ENCODE assay signal across 13 cellular contexts in the genomic region with DNA sequence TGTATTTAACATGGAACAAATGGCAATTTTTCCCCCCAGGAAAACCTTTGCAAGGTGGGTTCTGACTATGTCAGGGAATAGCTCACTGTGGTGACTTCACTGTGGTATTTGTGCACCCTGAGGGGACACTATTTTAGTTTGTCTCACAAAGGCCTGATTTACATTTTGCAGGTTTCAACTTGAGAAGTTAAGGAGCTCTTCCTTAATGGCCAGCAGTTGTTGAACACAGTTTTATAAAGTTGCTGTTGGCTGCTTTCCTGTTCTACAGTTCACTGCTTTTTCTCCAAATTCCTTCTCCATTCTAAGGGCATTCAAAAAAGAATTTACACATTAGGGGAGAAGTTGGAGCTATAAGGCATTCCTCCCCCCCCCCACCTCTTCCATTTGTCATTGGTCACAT. TPM values are rescaled to one million over a fixed set of nuclear protein-coding genes. Genes with fewer than 3 reads are reported as not detected.
A peak's percentile ranks its signal among the peaks of the same experiment; 100 is the strongest.
DNase-seq lines count a peak whose midpoint lies in the region; ATAC-seq, FAIRE-seq and TF ChIP-seq lines count a peak whose summit lies in the region.
"Had no signal": no experiment of that assay in that cellular context is flagged by ENCODE, and none has a peak within 500 bp of the region (broad histone marks: within the 10 kb centered on the region; RNA-seq: fewer than 3 reads in every experiment).

No MANE protein-coding gene starts in this region.

- H3K27ac ChIP-seq in ACC112 (ENCODE audit: low read depth, low read length) (peak overlapping the region; percentile 100), HEK293 (ENCODE audit: extremely low read depth, low read depth, low read length) (no peak overlapping the region), muscle layer of duodenum (ENCODE audit: low read length) (peak overlapping the region; percentile 4)

- H3K4me1 ChIP-seq in ACC112 (ENCODE audit: control insufficient read depth, insufficient read depth, low read length, unreplicated experiment) = peaks cover 61% of the 10 kb centered on the region
- peaks cover 30% of the 10 kb centered on the region for H3K4me1 ChIP-seq in HEK293 (ENCODE audit: control insufficient read depth, insufficient read depth, low read length)
- peaks cover 14 to 36% of the 10 kb centered on the region in 2 donors for H3K4me1 ChIP-seq in muscle layer of duodenum (ENCODE audit: control insufficient read depth in 1 of 2, insufficient read depth in 2 of 2, low read length in 2 of 2)

- H3K36me3 ChIP-seq in ACC112 (ENCODE audit: insufficient read depth, low read length) (peaks cover 24% of the 10 kb centered on the region), HEK293 (ENCODE audit: control insufficient read depth in 2 of 2, insufficient read depth in 1 of 2, low read length in 2 of 2) (peaks cover 0 to 4% of the 10 kb centered on the region in 2 experiments; a peak in 1 of 3 replicates), bronchial epithelial cell (ENCODE audit: control insufficient read depth, insufficient read depth, low read length) (no peaks in the 10 kb centered on the region), muscle layer of duodenum (ENCODE audit: control insufficient read depth in 1 of 2, insufficient read depth in 2 of 2, low read length in 2 of 2) (peaks cover 0 to under 1% of the 10 kb centered on the region in 2 donors)

- peak overlapping the region; percentile 96 for H3K4me3 ChIP-seq in ACC112 (ENCODE audit: low read depth, low read length)
- H3K4me3 ChIP-seq in HEK293 (ENCODE audit: low read depth, low read length) = no peak overlapping the region
- no peak overlapping the region for H3K4me3 ChIP-seq in bronchial epithelial cell (ENCODE audit: low read depth, low read length)
- H3K4me3 ChIP-seq in muscle layer of duodenum (ENCODE audit: low read depth in 1 of 2, low read length in 2 of 2) = peak overlapping the region; percentile 14 to 78

- H3K9me3 ChIP-seq in HEK293 (ENCODE audit: control insufficient read depth, insufficient read depth, low read depth, low read length) = no peaks in the 10 kb centered on the region
- H3K9me3 ChIP-seq in muscle layer of duodenum (ENCODE audit: control insufficient read depth in 1 of 2, low read length in 2 of 2) = no peaks in the 10 kb centered on the region

- no peaks in the 10 kb centered on the region for H3K9me3 Mint-ChIP-seq in activated naive CD4-positive, alpha-beta T cell treated with anti-CD3 and anti-CD28 coated beads, Interleukin-2, amount 50 U/mL, for 72 hours

- DNase-seq in bronchial epithelial cell (ENCODE audit: low read depth) = peak; percentile 57
- no peak for DNase-seq in effector CD8-positive, alpha-beta T cell (lab: John Stamatoyannopoulos, UW)
- no peak for DNase-seq in activated naive CD4-positive, alpha-beta T cell treated with anti-CD3 and anti-CD28 coated beads, Interleukin-2, amount 50 U/mL, for 72 hours (ENCODE audit: low spot score in 2 of 2)
- DNase-seq: activated T-cell treated with anti-CD3 and anti-CD28 coated beads, Interleukin-2, amount 50 U/mL, for 1 hour; anterior cingulate cortex; naive thymus-derived CD8-positive, alpha-beta T cell; NCI-H524 treated with DMSO at 0.1 percent for 48 hours had no signal

- CTCF ChIA-PET in HEK293 (lab: Yijun Ruan, JAX) = interaction anchor here (0.6 to 1.3 kb wide), 5 partner anchors 8 to 207 kb away, joined by 3 to 6 read pairs (median 3); no protein-coding TSS in a partner anchor

- POLR2A ChIA-PET in HEK293 (lab: Yijun Ruan, JAX) = interaction anchor here (0.6 to 1.5 kb wide), 4 partner anchors 10 to 321 kb away, joined by 3 to 5 read pairs (median 4); no protein-coding TSS in a partner anchor

- H3K27me3 ChIP-seq in ACC112 (ENCODE audit: insufficient read depth, low read length) = no peaks in the 10 kb centered on the region
- no peaks in the 10 kb centered on the region for H3K27me3 ChIP-seq in bronchial epithelial cell (ENCODE audit: control insufficient read depth, insufficient read depth, low read length)
- H3K27me3 ChIP-seq in muscle layer of duodenum (ENCODE audit: low read depth, low read length) = no peaks in the 10 kb centered on the region

- no peak for FAIRE-seq in bronchial epithelial cell (lab: Jason Lieb, UNC)
- FAIRE-seq: endothelial cell of umbilical vein had no signal

- peaks cover 95% of the 10 kb centered on the region for H3K79me2 ChIP-seq in ACC112 (ENCODE audit: control insufficient read depth, insufficient read depth, low read length, unreplicated experiment)

- ATAC-seq in HG02678 (IDR thresholded peaks at IDR 0.05; ENCODE audit: unreplicated experiment) (no peak), HG02840 (IDR thresholded peaks at IDR 0.05; ENCODE audit: low FRiP score, unreplicated experiment) (no peak)
- no peak for ATAC-seq in activated naive CD4-positive, alpha-beta T cell treated with anti-CD3 and anti-CD28 coated beads, Interleukin-2, amount 50 U/mL, for 72 hours
- ATAC-seq: naive thymus-derived CD8-positive, alpha-beta T cell had no signal

- H2AFZ ChIP-seq in ACC112 (ENCODE audit: low read length, unreplicated experiment) = no peak overlapping the region

- TF ChIP-seq CTCF in HEK293 (tag by site-specific recombination; IDR thresholded peaks at IDR 0.05) = no peak
- no peak for TF ChIP-seq CTCF in bronchial epithelial cell (IDR thresholded peaks at IDR 0.05; ENCODE audit: insufficient read depth, low read length, severe bottlenecking)

- no peak overlapping the region for H3K27ac Mint-ChIP-seq in activated naive CD4-positive, alpha-beta T cell treated with anti-CD3 and anti-CD28 coated beads, Interleukin-2, amount 50 U/mL, for 72 hours
- H3K27ac Mint-ChIP-seq: naive thymus-derived CD8-positive, alpha-beta T cell had no signal

- H3K36me3 Mint-ChIP-seq in activated naive CD4-positive, alpha-beta T cell treated with anti-CD3 and anti-CD28 coated beads, Interleukin-2, amount 50 U/mL, for 72 hours = peaks cover 0 to 25% of the 10 kb centered on the region in 2 donors

TF ChIP-seq in HEK293, 187 proteins besides CTCF, POLR2A, EP300 and RAD21 (continues in another document):
- TF ChIP-seq ZNF76 (tag by site-specific recombination; IDR thresholded peaks at IDR 0.05; ENCODE audit: borderline replicate concordance, low read depth) (no peak), ZNF19 (tag by site-specific recombination; IDR thresholded peaks at IDR 0.05; ENCODE audit: low read depth) (no peak), ZNF670 (tag by site-specific recombination; IDR thresholded peaks at IDR 0.05; ENCODE audit: low read depth) (no peak), SP2 (tag by site-specific recombination; IDR thresholded peaks at IDR 0.05) (no peak), ZNF341 (tag by site-specific recombination; IDR thresholded peaks at IDR 0.05; ENCODE audit: low read depth) (0 out of 2 replicates have a peak, but pooled peaks have one; percentile 18), ZNF132 (tag by site-specific recombination; IDR thresholded peaks at IDR 0.05; ENCODE audit: borderline replicate concordance) (no peak), KLF7 (tag by site-specific recombination; IDR thresholded peaks at IDR 0.05; ENCODE audit: borderline replicate concordance) (no peak), ZNF133 (tag by site-specific recombination; IDR thresholded peaks at IDR 0.05) (no peak), ZNF175 (tag by site-specific recombination; IDR thresholded peaks at IDR 0.05) (no peak), ZNF2 (tag by site-specific recombination; IDR thresholded peaks at IDR 0.05) (no peak), ZFP3 (tag by site-specific recombination; IDR thresholded peaks at IDR 0.05; ENCODE audit: low read depth) (no peak), ZNF274 (IDR thresholded peaks at IDR 0.05; ENCODE audit: low read length) (no peak), ZNF274 (tag by site-specific recombination; IDR thresholded peaks at IDR 0.05; ENCODE audit: borderline replicate concordance) (no peak), KLF16 (tag by site-specific recombination; IDR thresholded peaks at IDR 0.05) (no peak), ZNF629 (tag by site-specific recombination; IDR thresholded peaks at IDR 0.05) (peak; percentile 50; the same call in 1 of the 2 replicates), ZNF202 (tag by site-specific recombination; IDR thresholded peaks at IDR 0.05; ENCODE audit: borderline replicate concordance) (no peak), IKZF3 (tag by site-specific recombination; IDR thresholded peaks at IDR 0.05) (0 out of 2 replicates have a peak, but pooled peaks have one; percentile 30), ZNF600 (tag by site-specific recombination; IDR thresholded peaks at IDR 0.05) (peak; percentile 57; the same call in 1 of the 2 replicates), ZSCAN30 (tag by site-specific recombination; IDR thresholded peaks at IDR 0.05) (peak; percentile 48; the same call in 1 of the 2 replicates), ZNF24 (tag by site-specific recombination; IDR thresholded peaks at IDR 0.05) (no peak), ZNF843 (tag by site-specific recombination; IDR thresholded peaks at IDR 0.05) (no peak), ZNF121 (tag by site-specific recombination; IDR thresholded peaks at IDR 0.05) (no peak), BCL11A (tag by site-specific recombination; IDR thresholded peaks at IDR 0.05; ENCODE audit: low read depth) (no peak), ZNF114 (tag by site-specific recombination; IDR thresholded peaks at IDR 0.05) (no peak), ZNF146 (tag by site-specific recombination; IDR thresholded peaks at IDR 0.05) (no peak)
- TF ChIP-seq, protein P1, sequence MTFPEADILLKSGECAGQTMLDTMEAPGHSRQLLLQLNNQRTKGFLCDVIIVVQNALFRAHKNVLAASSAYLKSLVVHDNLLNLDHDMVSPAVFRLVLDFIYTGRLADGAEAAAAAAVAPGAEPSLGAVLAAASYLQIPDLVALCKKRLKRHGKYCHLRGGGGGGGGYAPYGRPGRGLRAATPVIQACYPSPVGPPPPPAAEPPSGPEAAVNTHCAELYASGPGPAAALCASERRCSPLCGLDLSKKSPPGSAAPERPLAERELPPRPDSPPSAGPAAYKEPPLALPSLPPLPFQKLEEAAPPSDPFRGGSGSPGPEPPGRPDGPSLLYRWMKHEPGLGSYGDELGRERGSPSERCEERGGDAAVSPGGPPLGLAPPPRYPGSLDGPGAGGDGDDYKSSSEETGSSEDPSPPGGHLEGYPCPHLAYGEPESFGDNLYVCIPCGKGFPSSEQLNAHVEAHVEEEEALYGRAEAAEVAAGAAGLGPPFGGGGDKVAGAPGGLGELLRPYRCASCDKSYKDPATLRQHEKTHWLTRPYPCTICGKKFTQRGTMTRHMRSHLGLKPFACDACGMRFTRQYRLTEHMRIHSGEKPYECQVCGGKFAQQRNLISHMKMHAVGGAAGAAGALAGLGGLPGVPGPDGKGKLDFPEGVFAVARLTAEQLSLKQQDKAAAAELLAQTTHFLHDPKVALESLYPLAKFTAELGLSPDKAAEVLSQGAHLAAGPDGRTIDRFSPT (tag by site-specific recombination; IDR thresholded peaks at IDR 0.05) = peak; percentile 20; the same call in 1 of the 2 replicates

RNA-seq across cellular contexts. Expression of a gene that starts 4.6 kb away (rescaled TPM):
- 190 and 219 TPM in 2 replicates for total RNA-seq in bronchial epithelial cell
- not detected for total RNA-seq in activated naive CD4-positive, alpha-beta T cell treated with anti-CD3 and anti-CD28 coated beads, Interleukin-2, amount 50 U/mL, for 72 hours

Comparison
In these comparisons a context has a peak if more than half of its experiments do, and no peak if none do; other contexts are left out.
1. H3K4me3 ChIP-seq: peak in ACC112 (single experiment) and muscle layer of duodenum (2 of 2); none in HEK293 (single experiment) and bronchial epithelial cell (single experiment).
2. RNA of a gene that starts 4.6 kb away (total RNA-seq): 190 to 219 TPM in bronchial epithelial cell; not detected in activated naive CD4-positive, alpha-beta T cell treated with anti-CD3 and anti-CD28 coated beads, Interleukin-2, amount 50 U/mL, for 72 hours; every median in the first group is over 100 times any median in the second.